2 cellular contexts compared by ENCODE assay signal in genomic region chr2:97761192-97761591, GRCh38.
TF ChIP-seq lines count a peak whose summit lies in the region.

No MANE protein-coding gene starts in this region.

TF ChIP-seq in GM23338, 12 proteins besides CTCF, POLR2A, EP300 and RAD21 (continued from another document):
- no peak for TF ChIP-seq ETS1 (IDR thresholded peaks at IDR 0.05)
- TF ChIP-seq ZNF462 (CRISPR knock-in tag; IDR thresholded peaks at IDR 0.05) = no peak
- no peak for TF ChIP-seq JUNB (IDR thresholded peaks at IDR 0.05; ENCODE audit: unreplicated experiment)
- no peak for TF ChIP-seq REST (IDR thresholded peaks at IDR 0.05; ENCODE audit: unreplicated experiment)
- TF ChIP-seq ZNF114 (CRISPR knock-in tag; IDR thresholded peaks at IDR 0.05) = no peak
- TF ChIP-seq EZH2 (IDR thresholded peaks at IDR 0.05; ENCODE audit: low read depth, unreplicated experiment) = no peak
- no peak for TF ChIP-seq STAT1 (IDR thresholded peaks at IDR 0.05; ENCODE audit: unreplicated experiment)
- TF ChIP-seq ZNF331 (CRISPR knock-in tag; IDR thresholded peaks at IDR 0.05; ENCODE audit: low read depth) = no peak
- no peak for TF ChIP-seq CREB1 (CRISPR knock-in tag; IDR thresholded peaks at IDR 0.05; ENCODE audit: low read depth)
- no peak for TF ChIP-seq NANOG (IDR thresholded peaks at IDR 0.05; ENCODE audit: borderline replicate concordance)
- TF ChIP-seq POLR2AphosphoS5 (IDR thresholded peaks at IDR 0.05; ENCODE audit: low read depth) = no peak

TF ChIP-seq in K562, 482 proteins besides CTCF, POLR2A, EP300 and RAD21 (continued from another document):
- no peak for TF ChIP-seq ZBTB2 (IDR thresholded peaks at IDR 0.05)
- no peak for TF ChIP-seq ZNF639 (CRISPR knock-in tag; conservative IDR thresholded peaks at IDR 0.05 in 1 of 2, IDR thresholded peaks at IDR 0.05 in 1 of 2)
- TF ChIP-seq RBM22 (IDR thresholded peaks at IDR 0.05; ENCODE audit: low read depth, low read length, poor library complexity, severe bottlenecking) = peak; percentile 59
- no peak for TF ChIP-seq COPS2 (conservative IDR thresholded peaks at IDR 0.05)
- TF ChIP-seq ZNF655 (CRISPR knock-in tag; IDR thresholded peaks at IDR 0.05) = no peak
